In genomic region chr12:31591308-31591901, GRCh38 we compare ENCODE assay signal across 1 cellular context.
TF ChIP-seq lines count a peak whose summit lies in the region.

No MANE protein-coding gene starts in this region.

TF ChIP-seq in GM23338, 12 proteins besides CTCF, POLR2A, EP300 and RAD21 (continued from another document):
- TF ChIP-seq, protein P1, sequence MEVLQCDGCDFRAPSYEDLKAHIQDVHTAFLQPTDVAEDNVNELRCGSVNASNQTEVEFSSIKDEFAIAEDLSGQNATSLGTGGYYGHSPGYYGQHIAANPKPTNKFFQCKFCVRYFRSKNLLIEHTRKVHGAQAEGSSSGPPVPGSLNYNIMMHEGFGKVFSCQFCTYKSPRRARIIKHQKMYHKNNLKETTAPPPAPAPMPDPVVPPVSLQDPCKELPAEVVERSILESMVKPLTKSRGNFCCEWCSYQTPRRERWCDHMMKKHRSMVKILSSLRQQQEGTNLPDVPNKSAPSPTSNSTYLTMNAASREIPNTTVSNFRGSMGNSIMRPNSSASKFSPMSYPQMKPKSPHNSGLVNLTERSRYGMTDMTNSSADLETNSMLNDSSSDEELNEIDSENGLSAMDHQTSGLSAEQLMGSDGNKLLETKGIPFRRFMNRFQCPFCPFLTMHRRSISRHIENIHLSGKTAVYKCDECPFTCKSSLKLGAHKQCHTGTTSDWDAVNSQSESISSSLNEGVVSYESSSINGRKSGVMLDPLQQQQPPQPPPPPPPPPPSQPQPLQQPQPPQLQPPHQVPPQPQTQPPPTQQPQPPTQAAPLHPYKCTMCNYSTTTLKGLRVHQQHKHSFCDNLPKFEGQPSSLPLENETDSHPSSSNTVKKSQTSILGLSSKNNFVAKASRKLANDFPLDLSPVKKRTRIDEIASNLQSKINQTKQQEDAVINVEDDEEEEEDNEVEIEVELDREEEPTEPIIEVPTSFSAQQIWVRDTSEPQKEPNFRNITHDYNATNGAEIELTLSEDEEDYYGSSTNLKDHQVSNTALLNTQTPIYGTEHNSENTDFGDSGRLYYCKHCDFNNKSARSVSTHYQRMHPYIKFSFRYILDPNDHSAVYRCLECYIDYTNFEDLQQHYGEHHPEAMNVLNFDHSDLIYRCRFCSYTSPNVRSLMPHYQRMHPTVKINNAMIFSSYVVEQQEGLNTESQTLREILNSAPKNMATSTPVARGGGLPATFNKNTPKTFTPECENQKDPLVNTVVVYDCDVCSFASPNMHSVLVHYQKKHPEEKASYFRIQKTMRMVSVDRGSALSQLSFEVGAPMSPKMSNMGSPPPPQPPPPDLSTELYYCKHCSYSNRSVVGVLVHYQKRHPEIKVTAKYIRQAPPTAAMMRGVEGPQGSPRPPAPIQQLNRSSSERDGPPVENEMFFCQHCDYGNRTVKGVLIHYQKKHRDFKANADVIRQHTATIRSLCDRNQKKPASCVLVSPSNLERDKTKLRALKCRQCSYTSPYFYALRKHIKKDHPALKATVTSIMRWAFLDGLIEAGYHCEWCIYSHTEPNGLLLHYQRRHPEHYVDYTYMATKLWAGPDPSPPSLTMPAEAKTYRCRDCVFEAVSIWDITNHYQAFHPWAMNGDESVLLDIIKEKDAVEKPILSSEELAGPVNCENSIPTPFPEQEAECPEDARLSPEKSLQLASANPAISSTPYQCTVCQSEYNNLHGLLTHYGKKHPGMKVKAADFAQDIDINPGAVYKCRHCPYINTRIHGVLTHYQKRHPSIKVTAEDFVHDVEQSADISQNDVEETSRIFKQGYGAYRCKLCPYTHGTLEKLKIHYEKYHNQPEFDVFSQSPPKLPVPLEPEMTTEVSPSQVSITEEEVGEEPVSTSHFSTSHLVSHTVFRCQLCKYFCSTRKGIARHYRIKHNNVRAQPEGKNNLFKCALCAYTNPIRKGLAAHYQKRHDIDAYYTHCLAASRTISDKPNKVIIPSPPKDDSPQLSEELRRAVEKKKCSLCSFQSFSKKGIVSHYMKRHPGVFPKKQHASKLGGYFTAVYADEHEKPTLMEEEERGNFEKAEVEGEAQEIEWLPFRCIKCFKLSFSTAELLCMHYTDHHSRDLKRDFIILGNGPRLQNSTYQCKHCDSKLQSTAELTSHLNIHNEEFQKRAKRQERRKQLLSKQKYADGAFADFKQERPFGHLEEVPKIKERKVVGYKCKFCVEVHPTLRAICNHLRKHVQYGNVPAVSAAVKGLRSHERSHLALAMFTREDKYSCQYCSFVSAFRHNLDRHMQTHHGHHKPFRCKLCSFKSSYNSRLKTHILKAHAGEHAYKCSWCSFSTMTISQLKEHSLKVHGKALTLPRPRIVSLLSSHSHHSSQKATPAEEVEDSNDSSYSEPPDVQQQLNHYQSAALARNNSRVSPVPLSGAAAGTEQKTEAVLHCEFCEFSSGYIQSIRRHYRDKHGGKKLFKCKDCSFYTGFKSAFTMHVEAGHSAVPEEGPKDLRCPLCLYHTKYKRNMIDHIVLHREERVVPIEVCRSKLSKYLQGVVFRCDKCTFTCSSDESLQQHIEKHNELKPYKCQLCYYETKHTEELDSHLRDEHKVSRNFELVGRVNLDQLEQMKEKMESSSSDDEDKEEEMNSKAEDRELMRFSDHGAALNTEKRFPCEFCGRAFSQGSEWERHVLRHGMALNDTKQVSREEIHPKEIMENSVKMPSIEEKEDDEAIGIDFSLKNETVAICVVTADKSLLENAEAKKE (CRISPR knock-in tag; IDR thresholded peaks at IDR 0.05): no peak
- TF ChIP-seq POLR2AphosphoS5 (IDR thresholded peaks at IDR 0.05; ENCODE audit: low read depth) (no peak), JUNB (IDR thresholded peaks at IDR 0.05; ENCODE audit: unreplicated experiment) (no peak), STAT1 (IDR thresholded peaks at IDR 0.05; ENCODE audit: unreplicated experiment) (no peak), EZH2 (IDR thresholded peaks at IDR 0.05; ENCODE audit: low read depth, unreplicated experiment) (no peak)
- TF ChIP-seq, protein P2, sequence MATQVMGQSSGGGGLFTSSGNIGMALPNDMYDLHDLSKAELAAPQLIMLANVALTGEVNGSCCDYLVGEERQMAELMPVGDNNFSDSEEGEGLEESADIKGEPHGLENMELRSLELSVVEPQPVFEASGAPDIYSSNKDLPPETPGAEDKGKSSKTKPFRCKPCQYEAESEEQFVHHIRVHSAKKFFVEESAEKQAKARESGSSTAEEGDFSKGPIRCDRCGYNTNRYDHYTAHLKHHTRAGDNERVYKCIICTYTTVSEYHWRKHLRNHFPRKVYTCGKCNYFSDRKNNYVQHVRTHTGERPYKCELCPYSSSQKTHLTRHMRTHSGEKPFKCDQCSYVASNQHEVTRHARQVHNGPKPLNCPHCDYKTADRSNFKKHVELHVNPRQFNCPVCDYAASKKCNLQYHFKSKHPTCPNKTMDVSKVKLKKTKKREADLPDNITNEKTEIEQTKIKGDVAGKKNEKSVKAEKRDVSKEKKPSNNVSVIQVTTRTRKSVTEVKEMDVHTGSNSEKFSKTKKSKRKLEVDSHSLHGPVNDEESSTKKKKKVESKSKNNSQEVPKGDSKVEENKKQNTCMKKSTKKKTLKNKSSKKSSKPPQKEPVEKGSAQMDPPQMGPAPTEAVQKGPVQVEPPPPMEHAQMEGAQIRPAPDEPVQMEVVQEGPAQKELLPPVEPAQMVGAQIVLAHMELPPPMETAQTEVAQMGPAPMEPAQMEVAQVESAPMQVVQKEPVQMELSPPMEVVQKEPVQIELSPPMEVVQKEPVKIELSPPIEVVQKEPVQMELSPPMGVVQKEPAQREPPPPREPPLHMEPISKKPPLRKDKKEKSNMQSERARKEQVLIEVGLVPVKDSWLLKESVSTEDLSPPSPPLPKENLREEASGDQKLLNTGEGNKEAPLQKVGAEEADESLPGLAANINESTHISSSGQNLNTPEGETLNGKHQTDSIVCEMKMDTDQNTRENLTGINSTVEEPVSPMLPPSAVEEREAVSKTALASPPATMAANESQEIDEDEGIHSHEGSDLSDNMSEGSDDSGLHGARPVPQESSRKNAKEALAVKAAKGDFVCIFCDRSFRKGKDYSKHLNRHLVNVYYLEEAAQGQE (IDR thresholded peaks at IDR 0.05; ENCODE audit: unreplicated experiment): no peak
- TF ChIP-seq, protein P3, sequence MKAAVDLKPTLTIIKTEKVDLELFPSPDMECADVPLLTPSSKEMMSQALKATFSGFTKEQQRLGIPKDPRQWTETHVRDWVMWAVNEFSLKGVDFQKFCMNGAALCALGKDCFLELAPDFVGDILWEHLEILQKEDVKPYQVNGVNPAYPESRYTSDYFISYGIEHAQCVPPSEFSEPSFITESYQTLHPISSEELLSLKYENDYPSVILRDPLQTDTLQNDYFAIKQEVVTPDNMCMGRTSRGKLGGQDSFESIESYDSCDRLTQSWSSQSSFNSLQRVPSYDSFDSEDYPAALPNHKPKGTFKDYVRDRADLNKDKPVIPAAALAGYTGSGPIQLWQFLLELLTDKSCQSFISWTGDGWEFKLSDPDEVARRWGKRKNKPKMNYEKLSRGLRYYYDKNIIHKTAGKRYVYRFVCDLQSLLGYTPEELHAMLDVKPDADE (IDR thresholded peaks at IDR 0.05): no peak
TF ChIP-seq in GM23338: peak in this region for 0.
